20 cellular contexts compared by ENCODE assay signal in genomic region chr3:146223401-146224373, GRCh38. TPM values are rescaled to one million over a fixed set of nuclear protein-coding genes. Genes with fewer than 3 reads are reported as not detected.
DNase-seq lines count a peak whose midpoint lies in the region; ATAC-seq, FAIRE-seq and TF ChIP-seq lines count a peak whose summit lies in the region.
"Had no signal": no experiment of that assay in that cellular context is flagged by ENCODE, and none has a peak within 500 bp of the region (broad histone marks: within the 10 kb centered on the region; RNA-seq: fewer than 3 reads in every experiment).

No MANE protein-coding gene starts in this region.

- H3K4me3 ChIP-seq in A549 (no peak overlapping the region), muscle layer of duodenum (ENCODE audit: low read depth in 1 of 2, low read length in 2 of 2) (no peak overlapping the region)
- H3K4me3 ChIP-seq: K562, SJSA1 had no signal

- H3K27ac ChIP-seq in A549 (peak overlapping the region; percentile 82 to 91), muscle layer of duodenum (ENCODE audit: low read length) (peak overlapping the region; percentile 36)
- H3K27ac ChIP-seq: SJSA1 had no signal

- H3K4me2 ChIP-seq in A549: peak overlapping the region; percentile 82

- WGBS in A549 (ENCODE audit: missing lambda C conversion rate): 16% methylated on average over 6 of the region's 6 CpGs

- H3K36me3 ChIP-seq in muscle layer of duodenum (ENCODE audit: control insufficient read depth in 1 of 2, insufficient read depth in 2 of 2, low read length in 2 of 2): no peaks in the 10 kb centered on the region
- H3K36me3 ChIP-seq: SJSA1 had no signal

- H3K27me3 ChIP-seq in muscle layer of duodenum (ENCODE audit: low read depth, low read length): no peaks in the 10 kb centered on the region
- H3K27me3 ChIP-seq: SJSA1 had no signal

- H3K4me1 ChIP-seq in A549 (peaks cover 40% of the 10 kb centered on the region), muscle layer of duodenum (ENCODE audit: control insufficient read depth in 1 of 2, insufficient read depth in 2 of 2, low read length in 2 of 2) (peaks cover 10 to 18% of the 10 kb centered on the region in 2 donors)

- TF ChIP-seq CTCF in A549 (IDR thresholded peaks at IDR 0.05): no peak

- DNase-seq in A549 (ENCODE audit: low read depth in 1 of 2, low spot score in 1 of 2): peak; percentile 38 to 87
- DNase-seq in fibroblast of the conjunctiva (ENCODE audit: low read depth): peak; percentile 22
- DNase-seq in GM19240 (ENCODE audit: insufficient read length, low spot score): no peak
- DNase-seq in cerebellum (ENCODE audit: low spot score): no peak
- DNase-seq in NCI-H226: no peak
- DNase-seq: activated CD8-positive, alpha-beta memory T cell treated with anti-CD3 and anti-CD28 coated beads, Interleukin-2, amount 10 ng/mL, durations not matched to agents 7 days and 5 days; activated effector memory CD4-positive, alpha-beta T cell treated with Interleukin-2 at 50 U/mL for 16 hours; CD8-positive, alpha-beta T cell; glutamatergic neuron; mesenchymal stem cell; NCI-H2081 treated with DMSO at 0.1 percent for 48 hours; NCI-H526 treated with DMSO at 0.1 percent for 48 hours; OCI-M1; stimulated activated naive CD4-positive, alpha-beta T cell had no signal

- TF ChIP-seq POLR2A in A549 (IDR thresholded peaks at IDR 0.05; ENCODE audit: low read length): no peak

- ATAC-seq in A549 (peak; percentile 72 to 80), GM21515 (IDR thresholded peaks at IDR 0.05; ENCODE audit: unreplicated experiment) (no peak)
- ATAC-seq: activated CD8-positive, alpha-beta memory T cell treated with anti-CD3 and anti-CD28 coated beads, Interleukin-2, amount 10 ng/mL, durations not matched to agents 7 days and 5 days; CD8-positive, alpha-beta T cell had no signal

- TF ChIP-seq RAD21 in A549 (conservative IDR thresholded peaks at IDR 0.05 in 1 of 2, IDR thresholded peaks at IDR 0.05 in 1 of 2): no peak

- CTCF ChIA-PET in A549 (lab: Yijun Ruan, JAX): interaction anchor here (0.7 to 7.0 kb wide), 8 partner anchors 32 to 354 kb away, joined by 3 to 35 read pairs (median 4); no protein-coding TSS in a partner anchor

- FAIRE-seq in A549 (lab: Jason Lieb, UNC): peak; percentile 46
- peak; percentile 84 for FAIRE-seq in TTC549 (lab: Jason Lieb, UNC)
- FAIRE-seq: K562 had no signal

- no peak for TF ChIP-seq EP300 in A549 (IDR thresholded peaks at IDR 0.05)

- POLR2A ChIA-PET in A549 (lab: Yijun Ruan, JAX): interaction anchor here (0.8 kb wide), 1 partner anchor 321 kb away, joined by 4 read pairs; the partner anchor contains the start of gene PLSCR1

- H3K9me3 ChIP-seq in A549 (no peaks in the 10 kb centered on the region), muscle layer of duodenum (ENCODE audit: control insufficient read depth in 1 of 2, low read length in 2 of 2) (no peaks in the 10 kb centered on the region)
- H3K9me3 ChIP-seq: SJSA1 had no signal

TF ChIP-seq in A549, 52 proteins besides CTCF, POLR2A, EP300 and RAD21 (continues in another document):
- TF ChIP-seq HDAC2 (IDR thresholded peaks at IDR 0.05): no peak
- TF ChIP-seq EHMT2 (IDR thresholded peaks at IDR 0.05; ENCODE audit: low read depth): no peak
- TF ChIP-seq EHF (CRISPR knock-in tag; IDR thresholded peaks at IDR 0.05): no peak
- TF ChIP-seq NR3C1 (IDR thresholded peaks at IDR 0.05): no peak
- no peak for TF ChIP-seq ZC3H11A (IDR thresholded peaks at IDR 0.05)
- no peak for TF ChIP-seq FOXS1 (CRISPR knock-in tag; IDR thresholded peaks at IDR 0.05)
- TF ChIP-seq TFCP2L1 (CRISPR knock-in tag; IDR thresholded peaks at IDR 0.05): no peak
- peak; percentile 83 for TF ChIP-seq MAFK (IDR thresholded peaks at IDR 0.05; ENCODE audit: partially characterized antibody)
- no peak for TF ChIP-seq USF2 (IDR thresholded peaks at IDR 0.05)
- TF ChIP-seq MAZ (IDR thresholded peaks at IDR 0.05; ENCODE audit: borderline replicate concordance, low read depth, low read length): no peak
- TF ChIP-seq CHD2 (IDR thresholded peaks at IDR 0.05; ENCODE audit: low read length, partially characterized antibody): no peak
- no peak for TF ChIP-seq CBX8 (IDR thresholded peaks at IDR 0.05)
- no peak for TF ChIP-seq NFE2L2 (conservative IDR thresholded peaks at IDR 0.05; ENCODE audit: low read length)
- TF ChIP-seq, protein P1, sequence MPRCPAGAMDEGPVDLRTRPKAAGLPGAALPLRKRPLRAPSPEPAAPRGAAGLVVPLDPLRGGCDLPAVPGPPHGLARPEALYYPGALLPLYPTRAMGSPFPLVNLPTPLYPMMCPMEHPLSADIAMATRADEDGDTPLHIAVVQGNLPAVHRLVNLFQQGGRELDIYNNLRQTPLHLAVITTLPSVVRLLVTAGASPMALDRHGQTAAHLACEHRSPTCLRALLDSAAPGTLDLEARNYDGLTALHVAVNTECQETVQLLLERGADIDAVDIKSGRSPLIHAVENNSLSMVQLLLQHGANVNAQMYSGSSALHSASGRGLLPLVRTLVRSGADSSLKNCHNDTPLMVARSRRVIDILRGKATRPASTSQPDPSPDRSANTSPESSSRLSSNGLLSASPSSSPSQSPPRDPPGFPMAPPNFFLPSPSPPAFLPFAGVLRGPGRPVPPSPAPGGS (IDR thresholded peaks at IDR 0.05): no peak
- TF ChIP-seq, protein P2, sequence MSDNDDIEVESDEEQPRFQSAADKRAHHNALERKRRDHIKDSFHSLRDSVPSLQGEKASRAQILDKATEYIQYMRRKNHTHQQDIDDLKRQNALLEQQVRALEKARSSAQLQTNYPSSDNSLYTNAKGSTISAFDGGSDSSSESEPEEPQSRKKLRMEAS (IDR thresholded peaks at IDR 0.05): peak; percentile 45; the same call in 1 of the 2 replicates
- TF ChIP-seq HOXB5 (CRISPR knock-in tag; IDR thresholded peaks at IDR 0.05): no peak
- no peak for TF ChIP-seq CEBPB (IDR thresholded peaks at IDR 0.05)
- no peak for TF ChIP-seq KDM5A (IDR thresholded peaks at IDR 0.05)
- no peak for TF ChIP-seq FOSB (CRISPR knock-in tag; IDR thresholded peaks at IDR 0.05)
- TF ChIP-seq GATA3 (IDR thresholded peaks at IDR 0.05; ENCODE audit: borderline replicate concordance): peak; percentile 42; the same call in 1 of the 2 replicates
- TF ChIP-seq ESRRA (IDR thresholded peaks at IDR 0.05; ENCODE audit: borderline replicate concordance, low read length): no peak
- no peak for TF ChIP-seq CHD4 (IDR thresholded peaks at IDR 0.05; ENCODE audit: borderline replicate concordance)
- TF ChIP-seq, protein P3, sequence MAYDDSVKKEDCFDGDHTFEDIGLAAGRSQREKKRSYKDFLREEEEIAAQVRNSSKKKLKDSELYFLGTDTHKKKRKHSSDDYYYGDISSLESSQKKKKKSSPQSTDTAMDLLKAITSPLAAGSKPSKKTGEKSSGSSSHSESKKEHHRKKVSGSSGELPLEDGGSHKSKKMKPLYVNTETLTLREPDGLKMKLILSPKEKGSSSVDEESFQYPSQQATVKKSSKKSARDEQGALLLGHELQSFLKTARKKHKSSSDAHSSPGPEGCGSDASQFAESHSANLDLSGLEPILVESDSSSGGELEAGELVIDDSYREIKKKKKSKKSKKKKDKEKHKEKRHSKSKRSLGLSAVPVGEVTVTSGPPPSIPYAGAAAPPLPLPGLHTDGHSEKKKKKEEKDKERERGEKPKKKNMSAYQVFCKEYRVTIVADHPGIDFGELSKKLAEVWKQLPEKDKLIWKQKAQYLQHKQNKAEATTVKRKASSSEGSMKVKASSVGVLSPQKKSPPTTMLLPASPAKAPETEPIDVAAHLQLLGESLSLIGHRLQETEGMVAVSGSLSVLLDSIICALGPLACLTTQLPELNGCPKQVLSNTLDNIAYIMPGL (CRISPR knock-in tag; IDR thresholded peaks at IDR 0.05; ENCODE audit: borderline replicate concordance): no peak
- no peak for TF ChIP-seq ZNF302 (CRISPR knock-in tag; IDR thresholded peaks at IDR 0.05)
- TF ChIP-seq REST (IDR thresholded peaks at IDR 0.05): no peak
- TF ChIP-seq SMC3 (IDR thresholded peaks at IDR 0.05): no peak

RNA-seq across cellular contexts. Expression of gene PLSCR4, which starts 27.2 kb away (rescaled TPM):
- polyA plus RNA-seq in A549 (2011; rRNA removed): 17.2 and 20.5 TPM in 2 replicates
- polyA plus RNA-seq in A549 (2012; cell fraction: cytosol; rRNA removed): 2.9 and 4.6 TPM in 2 replicates
- polyA plus RNA-seq in A549 (2012; cell fraction: nucleus; rRNA removed): 3.6 and 4.1 TPM in 2 replicates
- polyA plus RNA-seq in A549 (2017; fragmentation: RNase III; extraction: RNeasy Plus Mini Kit Qiagen cat#74134 plus additional on column Dnase treatment): 5.8 to 10.1 TPM (median 8.3 TPM) in 3 replicates
- polyA minus RNA-seq in A549 (2011; rRNA and poly(A)+ RNA removed): 10.2 and 15.9 TPM in 2 replicates
- 13.4 TPM for total RNA-seq in cerebellum
- total RNA-seq: activated CD8-positive, alpha-beta memory T cell treated with anti-CD3 and anti-CD28 coated beads, Interleukin-2, amount 10 ng/mL, durations not matched to agents 7 days and 5 days; CD8-positive, alpha-beta T cell had no signal
- polyA plus RNA-seq: neural cell had no signal

Comparison
In these comparisons a context has a peak if more than half of its experiments do, and no peak if none do; other contexts are left out.
1. DNase-seq: peak in A549 (2 of 2) and fibroblast of the conjunctiva (single experiment); none in GM19240 (single experiment), cerebellum (single experiment) and NCI-H226 (single experiment).